Comparison of ENCODE assay signal across 28 cellular contexts in genomic region chr16:80259289-80259805, GRCh38.
DNase-seq lines count a peak whose midpoint lies in the region; ATAC-seq, FAIRE-seq and TF ChIP-seq lines count a peak whose summit lies in the region.
"Had no signal": no experiment of that assay in that cellular context is flagged by ENCODE, and none has a peak within 500 bp of the region (broad histone marks: within the 10 kb centered on the region; RNA-seq: fewer than 3 reads in every experiment).

No MANE protein-coding gene starts in this region.

- H3K4me3 ChIP-seq in HepG2 (replicated peaks in 1 of 3; ENCODE audit: insufficient read depth in 1 of 3, low read depth in 2 of 3, low read length in 3 of 3) (no peak overlapping the region), right lobe of liver (no peak overlapping the region), H1 (ENCODE audit: extremely low read depth in 1 of 4, insufficient read depth in 2 of 4, low read depth in 3 of 4, low read length in 4 of 4) (no peak overlapping the region), neuronal stem cell (ENCODE audit: low read length in 2 of 2) (no peak overlapping the region)
- H3K4me3 ChIP-seq: K562, MG63, PC-9, SK-N-MC had no signal

- no peak overlapping the region for H2BK120ac ChIP-seq in H1 (replicated peaks; ENCODE audit: low read depth, low read length)
- no peak overlapping the region for H2BK120ac ChIP-seq in neuronal stem cell (ENCODE audit: low read depth, low read length)

- H2AFZ ChIP-seq in HepG2 (ENCODE audit: low read length) (no peak overlapping the region), H1 (ENCODE audit: low read length) (no peak overlapping the region), neuronal stem cell (ENCODE audit: low read length) (no peak overlapping the region)
- H2AFZ ChIP-seq: PC-9 had no signal

- H3K4ac ChIP-seq in H1 (replicated peaks; ENCODE audit: insufficient read length, low read depth, low read length), result no peak overlapping the region
- no peak overlapping the region for H3K4ac ChIP-seq in neuronal stem cell (ENCODE audit: low read length)

- POLR2A ChIA-PET in HepG2 (lab: Yijun Ruan, JAX) (no interaction called here), H1 (lab: Charles Lee; ENCODE audit: partially characterized antibody) (no interaction called here)

- H3K9me3 ChIP-seq in HepG2 (ENCODE audit: low read length), result no peaks in the 10 kb centered on the region
- H3K9me3 ChIP-seq in right lobe of liver, result no peaks in the 10 kb centered on the region
- H3K9me3 ChIP-seq in H1 (ENCODE audit: insufficient read depth in 2 of 2, low read depth in 1 of 2, low read length in 1 of 2), result no peaks in the 10 kb centered on the region
- no peaks in the 10 kb centered on the region for H3K9me3 ChIP-seq in neuronal stem cell (replicated peaks in 1 of 2; ENCODE audit: control insufficient read depth in 2 of 2, insufficient read depth in 1 of 2, low read depth in 1 of 2, low read length in 2 of 2)
- H3K9me3 ChIP-seq: BE2C, MG63 had no signal

- H3K36me3 ChIP-seq in HepG2 (replicated peaks in 1 of 2; ENCODE audit: control insufficient read depth in 1 of 2, insufficient read depth in 2 of 2, low read length in 2 of 2) (no peaks in the 10 kb centered on the region), right lobe of liver (no peaks in the 10 kb centered on the region), H1 (ENCODE audit: control insufficient read depth in 2 of 4, insufficient read depth in 4 of 4, low read length in 3 of 4) (no peaks in the 10 kb centered on the region; a peak in 1 of 8 replicates), neuronal stem cell (replicated peaks in 1 of 2; ENCODE audit: control insufficient read depth in 2 of 2, insufficient read depth in 2 of 2, low read length in 2 of 2) (no peaks in the 10 kb centered on the region)
- H3K36me3 ChIP-seq: BE2C, MG63 had no signal

- H3K27ac ChIP-seq in HepG2 (ENCODE audit: extremely low read length, insufficient read depth, low read length), result no peak overlapping the region
- H3K27ac ChIP-seq in right lobe of liver, result no peak overlapping the region
- no peak overlapping the region for H3K27ac ChIP-seq in H1 (ENCODE audit: low read depth, low read length)
- no peak overlapping the region for H3K27ac ChIP-seq in neuronal stem cell (replicated peaks; ENCODE audit: low read length)
- H3K27ac ChIP-seq: 22Rv1, PC-9, RWPE1, SK-N-MC had no signal

- H2BK12ac ChIP-seq in H1 (ENCODE audit: low read depth, low read length) (no peak overlapping the region), neuronal stem cell (ENCODE audit: low read length) (no peak overlapping the region)

- TF ChIP-seq EP300 in HepG2 (IDR thresholded peaks at IDR 0.05; ENCODE audit: low read depth in 2 of 2, low read length in 2 of 2), result no peak
- no peak for TF ChIP-seq EP300 in HepG2 (CRISPR knock-in tag; IDR thresholded peaks at IDR 0.05; ENCODE audit: borderline replicate concordance)
- no peak for TF ChIP-seq EP300 in H1 (IDR thresholded peaks at IDR 0.05; ENCODE audit: borderline replicate concordance in 1 of 2, low read depth in 2 of 2, low read length in 2 of 2)

- intact Hi-C loops in HepG2 (cut with micrococcal nuclease; ENCODE audit: unreplicated experiment), result no loop called here
- intact Hi-C loops in right lobe of liver (cut with DNase I), result no loop called here

- in situ Hi-C loops in HepG2 (cut with HindIII; ENCODE audit: extremely low pct_ligation_motif_present, low pct_unique_long_range_greater_than_20kb), result no loop called here

- FAIRE-seq in HepG2 (lab: Jason Lieb, UNC) (no peak), H1 (lab: Jason Lieb, UNC) (no peak)
- FAIRE-seq: GM12892, GM19239, H54, K562 had no signal

- H3K56ac ChIP-seq in H1 (replicated peaks; ENCODE audit: insufficient read length, low read depth, low read length), result no peak overlapping the region

- TF ChIP-seq RAD21 in HepG2 (CRISPR knock-in tag; IDR thresholded peaks at IDR 0.05) (no peak), H1 (IDR thresholded peaks at IDR 0.05 in 1 of 2, conservative IDR thresholded peaks at IDR 0.05 in 1 of 2; ENCODE audit: low read depth in 2 of 2, low read length in 2 of 2) (no peak)

- H2BK20ac ChIP-seq in H1 (ENCODE audit: low read length), result no peak overlapping the region

- H2BK5ac ChIP-seq in H1 (ENCODE audit: low read depth, low read length) (no peak overlapping the region), neuronal stem cell (ENCODE audit: low read length) (no peak overlapping the region)

- no peak for DNase-seq in HepG2 (ENCODE audit: low spot score)
- no peak for DNase-seq in right lobe of liver
- no peak for DNase-seq in H1 (ENCODE audit: low read depth in 1 of 2, low spot score in 2 of 2)
- peak; percentile 18 for DNase-seq in neuronal stem cell (ENCODE audit: low spot score)
- DNase-seq in activated effector memory CD4-positive, alpha-beta T cell treated with anti-CD3 and anti-CD28 coated beads, Interleukin-2, amount 50 U/mL, for 16 hours, result no peak
- DNase-seq in LoVo (ENCODE audit: low spot score), result no peak
- DNase-seq: ACHN; BE2C; CD8-positive, alpha-beta memory T cell; DMS153; DND-41; Kasumi-1; MG63; NCI-H1105 treated with DMSO at 0.1 percent for 48 hours; NCI-H146; NCI-H2029 treated with DMSO at 0.1 percent for 48 hours; NCI-H2227 treated with DMSO at 0.1 percent for 48 hours; NCI-H526 treated with DMSO at 0.1 percent for 48 hours; PC-9; SHP77 had no signal

- H3K4me2 ChIP-seq in HepG2 (ENCODE audit: low read depth, low read length), result no peak overlapping the region
- no peak overlapping the region for H3K4me2 ChIP-seq in H1 (ENCODE audit: insufficient read depth in 1 of 2, low read depth in 2 of 2, low read length in 2 of 2)
- H3K4me2 ChIP-seq in neuronal stem cell (ENCODE audit: insufficient read depth, low read length, poor library complexity, severe bottlenecking), result no peak overlapping the region
- H3K4me2 ChIP-seq: PC-9 had no signal

- H2AK5ac ChIP-seq in H1 (ENCODE audit: low read depth, low read length) (no peak overlapping the region), neuronal stem cell (ENCODE audit: low read depth, low read length) (no peak overlapping the region)

- H3K27me3 ChIP-seq in HepG2 (ENCODE audit: control insufficient read depth in 1 of 2, insufficient read depth in 2 of 2, low read length in 2 of 2) (no peaks in the 10 kb centered on the region), right lobe of liver (no peaks in the 10 kb centered on the region), H1 (replicated peaks in 1 of 4; ENCODE audit: control insufficient read depth in 3 of 4, extremely low read depth in 1 of 4, insufficient read depth in 3 of 4, low read length in 3 of 4) (no peaks in the 10 kb centered on the region), neuronal stem cell (ENCODE audit: control insufficient read depth in 3 of 3, insufficient read depth in 3 of 3, low read depth in 1 of 3, low read length in 3 of 3) (no peaks in the 10 kb centered on the region)
- H3K27me3 ChIP-seq: BE2C, MG63 had no signal

- H3K9ac ChIP-seq in HepG2 (ENCODE audit: insufficient read depth, low read depth, low read length) (no peak overlapping the region), H1 (replicated peaks in 1 of 4; ENCODE audit: extremely low read depth in 1 of 4, low read depth in 3 of 4, low read length in 3 of 4) (no peak overlapping the region), neuronal stem cell (ENCODE audit: low read depth, low read length, poor library complexity) (no peak overlapping the region)

- H3K23ac ChIP-seq in H1 (ENCODE audit: insufficient read length), result no peak overlapping the region
- no peak overlapping the region for H3K23ac ChIP-seq in neuronal stem cell (ENCODE audit: low read depth, low read length, poor library complexity)

- H3K14ac ChIP-seq in H1 (ENCODE audit: insufficient read length) (no peak overlapping the region), neuronal stem cell (ENCODE audit: low read length) (no peak overlapping the region)

- 61% methylated on average over 6 of the region's 6 CpGs for WGBS in HepG2 (ENCODE audit: low lambda C conversion rate)
- 75% methylated on average over 3 of the region's 6 CpGs for whole genome bisulfite sequencing in right lobe of liver (ENCODE audit: insufficient coverage, low coverage, low lambda C conversion rate, missing lambda C conversion rate)
- 94% methylated on average over 6 of the region's 6 CpGs; no CpG with 5 or more reads in 1 of the 2 experiments for WGBS in H1 (ENCODE audit: extremely low coverage in 1 of 2, insufficient coverage in 1 of 2, insufficient read length in 1 of 2, insufficient replicate concordance in 2 of 2, low coverage in 1 of 2, low lambda C conversion rate in 2 of 2, missing lambda C conversion rate in 1 of 2), 2 experiments
- no CpG with 5 or more reads among the region's 6 CpGs for WGBS in neuronal stem cell (ENCODE audit: extremely low coverage in 2 of 2, insufficient read length in 2 of 2, insufficient replicate concordance in 1 of 2), 2 donors

- TF ChIP-seq POLR2A in HepG2 (IDR thresholded peaks at IDR 0.05; ENCODE audit: insufficient read depth in 1 of 2, low read depth in 2 of 2, low read length in 2 of 2) (no peak), right lobe of liver (IDR thresholded peaks at IDR 0.05) (no peak), H1 (IDR thresholded peaks at IDR 0.05; ENCODE audit: control extremely low read depth in 1 of 2, low read depth in 2 of 2, low read length in 2 of 2) (no peak)

- TF ChIP-seq CTCF in HepG2 (CRISPR knock-in tag; IDR thresholded peaks at IDR 0.05), result no peak
- TF ChIP-seq CTCF in right lobe of liver (IDR thresholded peaks at IDR 0.05), result no peak
- TF ChIP-seq CTCF in H1 (IDR thresholded peaks at IDR 0.05; ENCODE audit: control extremely low read depth in 1 of 3, insufficient read depth in 1 of 3, low read depth in 1 of 3, low read length in 3 of 3), result no peak

- peaks cover 3% of the 10 kb centered on the region; the same call in 1 of the 2 replicates for H3K23me2 ChIP-seq in H1 (ENCODE audit: low read depth, low read length)

- H3K18ac ChIP-seq in H1 (ENCODE audit: extremely low read depth, low read length), result no peak overlapping the region
- H3K18ac ChIP-seq in neuronal stem cell (ENCODE audit: low read length), result no peak overlapping the region

- H4K8ac ChIP-seq in H1 (ENCODE audit: extremely low read depth, insufficient read depth, low read length), result 0 out of 2 replicates have a peak overlapping the region, but pooled peaks have one; percentile 16
- no peak overlapping the region for H4K8ac ChIP-seq in neuronal stem cell (ENCODE audit: low read depth, low read length)

- no peak overlapping the region for H4K91ac ChIP-seq in H1 (replicated peaks; ENCODE audit: insufficient read length, low read length)
- H4K91ac ChIP-seq in neuronal stem cell (ENCODE audit: low read depth, low read length, poor library complexity), result no peak overlapping the region

- H3K79me1 ChIP-seq in H1 (ENCODE audit: low read depth, low read length), result no peaks in the 10 kb centered on the region
- H3K79me1 ChIP-seq in neuronal stem cell (ENCODE audit: low read depth, low read length), result no peaks in the 10 kb centered on the region

- CTCF ChIA-PET in HepG2 (lab: Yijun Ruan, JAX; ENCODE audit: low intra/inter-chr PET ratio, low total read pairs) (no interaction called here), H1 (lab: Charles Lee; ENCODE audit: partially characterized antibody) (interaction anchor here (0.6 kb wide), 1 partner anchor 1345 kb away, joined by 4 read pairs; no protein-coding TSS in a partner anchor)

- H3K79me2 ChIP-seq in HepG2 (ENCODE audit: insufficient read depth, low read length) (no peaks in the 10 kb centered on the region), H1 (ENCODE audit: control insufficient read depth in 1 of 2, insufficient read depth in 2 of 2, low read length in 2 of 2) (no peaks in the 10 kb centered on the region)

- peak; percentile 49; the same call in 2 of the 3 replicates for ATAC-seq in HepG2
- no peak for ATAC-seq in right lobe of liver
- no peak for ATAC-seq in GM18870 (IDR thresholded peaks at IDR 0.05; ENCODE audit: unreplicated experiment)
- ATAC-seq: K562 had no signal

- H2BK15ac ChIP-seq in H1 (ENCODE audit: low read length) (no peak overlapping the region), neuronal stem cell (ENCODE audit: low read length) (no peak overlapping the region)

- H3K4me1 ChIP-seq in HepG2 (ENCODE audit: insufficient read depth, low read length) (peaks cover 34% of the 10 kb centered on the region), right lobe of liver (peaks cover 0 to 11% (median 0%) of the 10 kb centered on the region in 4 donors), H1 (replicated peaks in 1 of 4; ENCODE audit: control insufficient read depth in 3 of 4, insufficient read depth in 4 of 4, low read length in 3 of 4) (no peaks in the 10 kb centered on the region), neuronal stem cell (ENCODE audit: control insufficient read depth in 2 of 2, insufficient read depth in 1 of 2, low read depth in 1 of 2, low read length in 2 of 2) (peaks cover 0 to 21% of the 10 kb centered on the region in 2 donors)
- H3K4me1 ChIP-seq: BE2C had no signal

- H4K5ac ChIP-seq in H1 (ENCODE audit: insufficient read length, low read depth, low read length), result no peak overlapping the region

- BruUV-seq in HepG2 (replicated peaks; lab: Mats Ljungman, UMichigan), result no TSS peak

- H4K20me1 ChIP-seq in HepG2 (ENCODE audit: insufficient read depth, low read length) (no peaks in the 10 kb centered on the region), H1 (replicated peaks in 1 of 2; ENCODE audit: control insufficient read depth in 1 of 2, insufficient read depth in 2 of 2, low read length in 2 of 2) (no peaks in the 10 kb centered on the region)
